ENCODE assay signal across 34 cellular contexts in the genomic region with DNA sequence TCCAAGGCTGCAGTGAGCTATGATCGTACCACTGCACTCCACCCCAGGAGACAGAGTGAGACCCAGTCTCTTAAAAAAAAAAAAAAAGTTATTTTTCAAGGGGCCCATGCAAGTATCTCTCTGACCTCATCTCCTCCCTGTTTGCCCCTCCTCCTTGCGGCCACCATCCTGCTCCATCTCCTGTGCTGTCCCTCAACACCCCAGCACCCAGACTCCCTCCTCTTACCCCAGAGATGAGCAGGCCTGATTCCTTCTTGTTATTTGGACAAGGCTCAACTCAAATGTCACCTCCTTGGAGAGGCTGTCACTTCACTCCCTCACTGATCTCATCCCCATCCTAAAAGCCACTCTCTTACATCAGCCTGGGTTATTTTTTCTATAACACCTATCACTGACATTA. TPM values are rescaled to one million over a fixed set of nuclear protein-coding genes. Genes with fewer than 3 reads are reported as not detected.
"Had no signal": no experiment of that assay in that cellular context is flagged by ENCODE, and none has a peak within 500 bp of the region (broad histone marks: within the 10 kb centered on the region; RNA-seq: fewer than 3 reads in every experiment).

No MANE protein-coding gene starts in this region.

- H3K27ac ChIP-seq: adrenal gland, body of pancreas, breast epithelium, Peyer's patch, SJSA1 had no signal

- H3K4me2 ChIP-seq: SK-N-SH had no signal

- H3K9me2 ChIP-seq: SK-N-SH had no signal

- H3K9me3 ChIP-seq: adrenal gland, body of pancreas, breast epithelium, Peyer's patch, SJSA1, SK-N-SH had no signal

- DNase-seq: activated CD4-positive, alpha-beta T cell treated with anti-CD3 and anti-CD28 coated beads, Interleukin-2, amount 10 ng/mL, durations not matched to agents 24 days and 14 days; activated CD4-positive, alpha-beta T cell treated with anti-CD3 and anti-CD28 coated beads, Interleukin-2, amount 50 U/mL, for 4 hours; activated CD4-positive, CD25-positive, alpha-beta regulatory T cell treated with anti-CD3 and anti-CD28 coated beads, Interleukin-2, amount 50 U/mL, for 72 hours; activated CD8-positive, alpha-beta T cell treated with anti-CD3 and anti-CD28 coated beads for 36 hours; activated gamma-delta T cell treated with Interleukin-2 at 50 U/mL for 16 hours; activated naive CD4-positive, alpha-beta T cell treated with anti-CD3 and anti-CD28 coated beads for 36 hours; activated T-cell treated with anti-CD3 and anti-CD28 coated beads, Interleukin-2, amount 50 U/mL, for 1 hour; activated T-cell treated with anti-CD3 and anti-CD28 coated beads, Interleukin-2, amount 50 U/mL, for 72 hours; adrenal gland; body of pancreas; NCI-H1092 treated with DMSO at 0.1 percent for 48 hours; NCI-H1417; NCI-H146; NCI-H187; NCI-H2029 treated with DMSO at 0.1 percent for 48 hours; NCI-H2107; NCI-H2171; NCI-H510A; NCI-H526; NCI-H748 treated with DMSO at 0.1 percent for 48 hours; NK-92 treated with Interleukin-12 subunit alpha and Interleukin-12 subunit beta, amount 100 ng/mL, for 24 hours; PC-3; Peyer's patch; RPMI8226; SHP77 treated with DMSO at 0.1 percent for 48 hours; SK-N-SH had no signal

- H3K36me3 ChIP-seq: adrenal gland, breast epithelium, Peyer's patch, SJSA1 had no signal

- ATAC-seq: activated CD8-positive, alpha-beta T cell treated with anti-CD3 and anti-CD28 coated beads for 36 hours; activated naive CD4-positive, alpha-beta T cell treated with anti-CD3 and anti-CD28 coated beads, Interleukin-2, amount 50 U/mL, for 72 hours; activated T-cell treated with anti-CD3 and anti-CD28 coated beads, Interleukin-2, amount 50 U/mL, for 72 hours; body of pancreas; PC-3 had no signal

- H3K4me1 ChIP-seq: adrenal gland, body of pancreas, breast epithelium, Peyer's patch, SJSA1 had no signal

- H3K27ac Mint-ChIP-seq: activated CD4-positive, alpha-beta T cell treated with anti-CD3 and anti-CD28 coated beads, Interleukin-2, amount 10 ng/mL, durations not matched to agents 24 days and 14 days; activated CD8-positive, alpha-beta T cell treated with anti-CD3 and anti-CD28 coated beads for 36 hours; activated naive CD4-positive, alpha-beta T cell treated with anti-CD3 and anti-CD28 coated beads for 36 hours; activated naive CD4-positive, alpha-beta T cell treated with anti-CD3 and anti-CD28 coated beads, Interleukin-2, amount 50 U/mL, for 72 hours; activated T-cell treated with anti-CD3 and anti-CD28 coated beads, Interleukin-2, amount 50 U/mL, for 72 hours; activated T-helper 2 cell treated with anti-CD3 and anti-CD28 coated beads, Interferon-gamma antibody, Interleukin-2, Interleukin-4, amounts not matched to agents 10 μg/mL and 5 μg/mL and 100 μg/mL, durations not matched to agents 14 hours and 24 hours and 36 hours; T-helper 1 cell treated with Interleukin-12 subunit alpha and Interleukin-12 subunit beta and Interleukin-4 antibody, amounts not matched to agents 30 μg/mL and 1 μg/mL, for 36 hours; T-helper 2 cell treated with Interferon-gamma antibody and Interleukin-4, amounts not matched to agents 5 μg/mL and 100 μg/mL, for 36 hours had no signal

- H3K9ac ChIP-seq: SK-N-SH had no signal

- H3K9me3 Mint-ChIP-seq: activated CD4-positive, alpha-beta T cell treated with anti-CD3 and anti-CD28 coated beads, Interleukin-2, amount 10 ng/mL, durations not matched to agents 24 days and 14 days; activated CD8-positive, alpha-beta T cell treated with anti-CD3 and anti-CD28 coated beads for 36 hours; activated naive CD4-positive, alpha-beta T cell treated with anti-CD3 and anti-CD28 coated beads for 36 hours; activated naive CD4-positive, alpha-beta T cell treated with anti-CD3 and anti-CD28 coated beads, Interleukin-2, amount 50 U/mL, for 72 hours; activated T-cell treated with anti-CD3 and anti-CD28 coated beads, Interleukin-2, amount 50 U/mL, for 72 hours; activated T-helper 2 cell treated with anti-CD3 and anti-CD28 coated beads, Interferon-gamma antibody, Interleukin-2, Interleukin-4, amounts not matched to agents 10 μg/mL and 5 μg/mL and 100 μg/mL, durations not matched to agents 14 hours and 24 hours and 36 hours; T-helper 1 cell treated with Interleukin-12 subunit alpha and Interleukin-12 subunit beta and Interleukin-4 antibody, amounts not matched to agents 30 μg/mL and 1 μg/mL, for 36 hours; T-helper 2 cell treated with Interferon-gamma antibody and Interleukin-4, amounts not matched to agents 5 μg/mL and 100 μg/mL, for 36 hours had no signal

- H3K36me3 Mint-ChIP-seq: activated naive CD4-positive, alpha-beta T cell treated with anti-CD3 and anti-CD28 coated beads, Interleukin-2, amount 50 U/mL, for 72 hours had no signal

- H3K4me3 Mint-ChIP-seq: activated CD4-positive, alpha-beta T cell treated with anti-CD3 and anti-CD28 coated beads, Interleukin-2, amount 10 ng/mL, durations not matched to agents 24 days and 14 days; activated CD8-positive, alpha-beta T cell treated with anti-CD3 and anti-CD28 coated beads for 36 hours; activated naive CD4-positive, alpha-beta T cell treated with anti-CD3 and anti-CD28 coated beads for 36 hours; activated T-cell treated with anti-CD3 and anti-CD28 coated beads, Interleukin-2, amount 50 U/mL, for 72 hours; T-helper 1 cell treated with Interleukin-12 subunit alpha and Interleukin-12 subunit beta and Interleukin-4 antibody, amounts not matched to agents 30 μg/mL and 1 μg/mL, for 36 hours; T-helper 2 cell treated with Interferon-gamma antibody and Interleukin-4, amounts not matched to agents 5 μg/mL and 100 μg/mL, for 36 hours had no signal

- H3K4me3 ChIP-seq: adrenal gland, body of pancreas, breast epithelium, Peyer's patch, SJSA1 had no signal

RNA-seq across cellular contexts. Expression of a gene that starts 4.4 kb away (rescaled TPM):
- total RNA-seq: M059J, PC-3, SJSA1 had no signal

RNA-seq across cellular contexts. Expression of a gene that starts 11.9 kb away (rescaled TPM):
- total RNA-seq: astrocyte, M059J, PC-3, SJSA1 had no signal
- polyA plus RNA-seq: SK-N-SH had no signal

RNA-seq across cellular contexts. Expression of a gene that starts 50.1 kb away (rescaled TPM):
- total RNA-seq: activated CD8-positive, alpha-beta T cell treated with anti-CD3 and anti-CD28 coated beads for 36 hours had no signal
